Comparison of ENCODE assay signal across 20 cellular contexts in genomic region chr1:32683397-32683796, GRCh38. TPM values are rescaled to one million over a fixed set of nuclear protein-coding genes. Genes with fewer than 3 reads are reported as not detected.
DNase-seq lines count a peak whose midpoint lies in the region; ATAC-seq and TF ChIP-seq lines count a peak whose summit lies in the region.
"Had no signal": no experiment of that assay in that cellular context is flagged by ENCODE, and none has a peak within 500 bp of the region (broad histone marks: within the 10 kb centered on the region; RNA-seq: fewer than 3 reads in every experiment).

No MANE protein-coding gene starts in this region.

- no peaks in the 10 kb centered on the region for H3K27me3 ChIP-seq in right atrium auricular region
- no peaks in the 10 kb centered on the region for H3K27me3 ChIP-seq in esophagus muscularis mucosa
- H3K27me3 ChIP-seq: Peyer's patch, spleen had no signal

- 73% methylated on average over 3 of the region's 3 CpGs for WGBS in esophagus muscularis mucosa

- intact Hi-C loops in Right ventricle myocardium superior (cut with DNase I): no loop called here
- intact Hi-C loops in esophagus muscularis mucosa (cut with DNase I): no loop called here

- H3K9me3 ChIP-seq in right atrium auricular region (no peaks in the 10 kb centered on the region), esophagus muscularis mucosa (no peaks in the 10 kb centered on the region)
- H3K9me3 ChIP-seq: Peyer's patch, spleen had no signal

- H3K36me3 ChIP-seq in right atrium auricular region (peaks cover 44% of the 10 kb centered on the region), esophagus muscularis mucosa (peaks cover 0 to 76% (median 54%) of the 10 kb centered on the region in 4 donors)

- H3K4me3 ChIP-seq in right atrium auricular region (no peak overlapping the region), esophagus muscularis mucosa (no peak overlapping the region), skin epidermis (no peak overlapping the region)
- H3K4me3 ChIP-seq: Peyer's patch, spleen had no signal

- TF ChIP-seq POLR2A in esophagus muscularis mucosa (IDR thresholded peaks at IDR 0.05; ENCODE audit: low read depth): no peak

- peaks cover 0 to 38% of the 10 kb centered on the region in 2 donors for H3K4me1 ChIP-seq in right atrium auricular region
- peaks cover 23 to 92% (median 86%) of the 10 kb centered on the region in 4 donors for H3K4me1 ChIP-seq in esophagus muscularis mucosa

- DNase-seq in right atrium auricular region (ENCODE audit: low spot score) (no peak), Right ventricle myocardium superior (no peak), esophagus muscularis mucosa (ENCODE audit: extremely low spot score) (no peak), NOMO-1 (lab: John Stamatoyannopoulos, UW; ENCODE audit: unreplicated experiment in 2 of 2) (no peak), iPS-NIHi7 (ENCODE audit: extremely low spot score) (no peak), middle frontal gyrus (ENCODE audit: extremely low spot score, low spot score) (no peak), NCI-H748 treated with DMSO at 0.1 percent for 48 hours (lab: John Stamatoyannopoulos, UW) (no peak)
- DNase-seq: activated CD4-positive, alpha-beta T cell treated with anti-CD3 and anti-CD28 coated beads, Interleukin-2, amount 50 U/mL, for 4 hours; activated T-cell treated with anti-CD3 and anti-CD28 coated beads, Interleukin-2, amount 50 U/mL, for 4 hours; midbrain; NCI-H1092 treated with DMSO at 0.1 percent for 48 hours; NCI-H2029 treated with DMSO at 0.1 percent for 48 hours; NCI-H345; Peyer's patch; stimulated activated CD4-positive, alpha-beta T cell treated with anti-CD3 and anti-CD28 coated beads, Interleukin-4, amount 100 ng/mL, for 4 hours had no signal

- no peak for TF ChIP-seq CTCF in right atrium auricular region (IDR thresholded peaks at IDR 0.05)
- TF ChIP-seq CTCF in esophagus muscularis mucosa (IDR thresholded peaks at IDR 0.05): no peak

- no peak for ATAC-seq in Right ventricle myocardium superior (ENCODE audit: poor library complexity)
- ATAC-seq: activated T-cell treated with anti-CD3 and anti-CD28 coated beads, Interleukin-2, amount 50 U/mL, for 4 hours had no signal

- H3K27ac ChIP-seq in right atrium auricular region (peak overlapping the region; percentile 33 to 38), esophagus muscularis mucosa (replicated peaks in 1 of 4) (peak overlapping the region; percentile 75 to 98 (median 78)), skin epidermis (peak overlapping the region in 11 of 21 experiments; percentile 2 to 69 (median 32))
- H3K27ac ChIP-seq: C4-2B, VCaP had no signal

- no peak for TF ChIP-seq EP300 in esophagus muscularis mucosa (IDR thresholded peaks at IDR 0.05)

RNA-seq across cellular contexts. Expression of gene SYNC, which starts 19.2 kb away (rescaled TPM):
- total RNA-seq in right atrium auricular region (10 to 100 TPM; 19.0 to 32.8 TPM), Right ventricle myocardium superior (22.1 TPM), esophagus muscularis mucosa (100 to 1,000 TPM; 111 to 201 (median 153) TPM)
- total RNA-seq: activated T-cell treated with anti-CD3 and anti-CD28 coated beads, Interleukin-2, amount 50 U/mL, for 4 hours; progenitor cell of endocrine pancreas had no signal

RNA-seq across cellular contexts. Expression of gene RBBP4, which starts 32.4 kb away (rescaled TPM):
- total RNA-seq in right atrium auricular region (10 to 100 TPM; 62.5 to 65.7 TPM), Right ventricle myocardium superior (89.7 TPM), esophagus muscularis mucosa (10 to 100 TPM; 83.0 to 98.8 (median 92.2) TPM)

RNA-seq across cellular contexts. Expression of gene ZBTB8OS, which starts 33.0 kb away (rescaled TPM):
- total RNA-seq in right atrium auricular region (10 to 100 TPM; 23.9 to 34.4 TPM), Right ventricle myocardium superior (34.4 TPM), esophagus muscularis mucosa (10 to 100 TPM; 19.6 to 31.1 (median 25.8) TPM)
